ENCODE assay signal across 1 cellular context in genomic region chr12:106248177-106248848, GRCh38.
TF ChIP-seq lines count a peak whose summit lies in the region.

No MANE protein-coding gene starts in this region.

TF ChIP-seq in HEK293, 187 proteins besides CTCF, POLR2A, EP300 and RAD21 (continued from another document):
- no peak for TF ChIP-seq PRDM2 (tag by site-specific recombination; IDR thresholded peaks at IDR 0.05; ENCODE audit: borderline replicate concordance)
- TF ChIP-seq ZNF16 (tag by site-specific recombination; IDR thresholded peaks at IDR 0.05; ENCODE audit: low read depth): no peak
- TF ChIP-seq YY1 (tag by site-specific recombination; IDR thresholded peaks at IDR 0.05): no peak
- peak; percentile 36; the same call in 1 of the 2 replicates for TF ChIP-seq ZNF561 (tag by site-specific recombination; IDR thresholded peaks at IDR 0.05; ENCODE audit: borderline replicate concordance)
- no peak for TF ChIP-seq ZBTB6 (tag by site-specific recombination; IDR thresholded peaks at IDR 0.05)
- no peak for TF ChIP-seq GLI2 (tag by site-specific recombination; IDR thresholded peaks at IDR 0.05; ENCODE audit: borderline replicate concordance, low read depth)
- TF ChIP-seq SETDB1 (IDR thresholded peaks at IDR 0.05; ENCODE audit: insufficient read length, low read length): no peak
- TF ChIP-seq ZNF692 (tag by site-specific recombination; IDR thresholded peaks at IDR 0.05): no peak
- TF ChIP-seq ZNF621 (tag by site-specific recombination; IDR thresholded peaks at IDR 0.05): no peak
- TF ChIP-seq ZNF426 (tag by site-specific recombination; IDR thresholded peaks at IDR 0.05): no peak
- TF ChIP-seq PBX3 (CRISPR knock-in tag; IDR thresholded peaks at IDR 0.05): no peak
- TF ChIP-seq ZNF701 (tag by site-specific recombination; IDR thresholded peaks at IDR 0.05): no peak
- no peak for TF ChIP-seq ZNF23 (tag by site-specific recombination; IDR thresholded peaks at IDR 0.05; ENCODE audit: borderline replicate concordance)
- no peak for TF ChIP-seq ZNF302 (tag by site-specific recombination; IDR thresholded peaks at IDR 0.05; ENCODE audit: low read depth)
- no peak for TF ChIP-seq ZNF704 (tag by site-specific recombination; IDR thresholded peaks at IDR 0.05)
- TF ChIP-seq ZNF596 (tag by site-specific recombination; IDR thresholded peaks at IDR 0.05): no peak
- no peak for TF ChIP-seq ZNF488 (tag by site-specific recombination; IDR thresholded peaks at IDR 0.05)
- no peak for TF ChIP-seq ZNF777 (tag by site-specific recombination; IDR thresholded peaks at IDR 0.05; ENCODE audit: borderline replicate concordance)
- no peak for TF ChIP-seq KLF10 (tag by site-specific recombination; IDR thresholded peaks at IDR 0.05)
- no peak for TF ChIP-seq ZNF366 (tag by site-specific recombination; conservative IDR thresholded peaks at IDR 0.05)
- TF ChIP-seq ZBTB20 (tag by site-specific recombination; IDR thresholded peaks at IDR 0.05): peak; percentile 69; the same call in 1 of the 2 replicates
- TF ChIP-seq REST (tag by site-specific recombination; IDR thresholded peaks at IDR 0.05): no peak
- TF ChIP-seq ZNF707 (tag by site-specific recombination; IDR thresholded peaks at IDR 0.05): no peak
- TF ChIP-seq ZNF548 (tag by site-specific recombination; IDR thresholded peaks at IDR 0.05): no peak
- TF ChIP-seq ZNF138 (tag by site-specific recombination; IDR thresholded peaks at IDR 0.05; ENCODE audit: borderline replicate concordance): no peak
- no peak for TF ChIP-seq ZNF664 (tag by site-specific recombination; IDR thresholded peaks at IDR 0.05)
- no peak for TF ChIP-seq FEZF1 (tag by site-specific recombination; IDR thresholded peaks at IDR 0.05)
